Comparison of ENCODE assay signal across 1 cellular context in genomic region chr14:37167151-37168047, GRCh38.
TF ChIP-seq lines count a peak whose summit lies in the region.

No MANE protein-coding gene starts in this region.

TF ChIP-seq in HepG2, 621 proteins besides CTCF, POLR2A, EP300 and RAD21 (continued from another document):
- TF ChIP-seq RBM39 (IDR thresholded peaks at IDR 0.05; ENCODE audit: low read depth, low read length, poor library complexity, severe bottlenecking) (no peak), CEBPG (CRISPR knock-in tag; IDR thresholded peaks at IDR 0.05) (0 out of 2 replicates have a peak, but pooled peaks have one; percentile 10), CEBPB (IDR thresholded peaks at IDR 0.05; ENCODE audit: borderline replicate concordance, low read depth, low read length) (peak; percentile 38; the same call in 1 of the 2 replicates), ZNF780A (CRISPR knock-in tag; IDR thresholded peaks at IDR 0.05) (no peak), FOXA3 (CRISPR knock-in tag; IDR thresholded peaks at IDR 0.05) (no peak), MAFK (conservative IDR thresholded peaks at IDR 0.05 in 1 of 2, IDR thresholded peaks at IDR 0.05 in 1 of 2; ENCODE audit: low read length in 2 of 2) (peak in 1 of 2 experiments; percentile 42; a peak in 2 of 4 replicates)
- TF ChIP-seq, protein P1, sequence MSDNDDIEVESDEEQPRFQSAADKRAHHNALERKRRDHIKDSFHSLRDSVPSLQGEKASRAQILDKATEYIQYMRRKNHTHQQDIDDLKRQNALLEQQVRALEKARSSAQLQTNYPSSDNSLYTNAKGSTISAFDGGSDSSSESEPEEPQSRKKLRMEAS (IDR thresholded peaks at IDR 0.05) = no peak
TF ChIP-seq in HepG2: peak in this region for 3.
